ENCODE assay signal across 25 cellular contexts in the genomic region with DNA sequence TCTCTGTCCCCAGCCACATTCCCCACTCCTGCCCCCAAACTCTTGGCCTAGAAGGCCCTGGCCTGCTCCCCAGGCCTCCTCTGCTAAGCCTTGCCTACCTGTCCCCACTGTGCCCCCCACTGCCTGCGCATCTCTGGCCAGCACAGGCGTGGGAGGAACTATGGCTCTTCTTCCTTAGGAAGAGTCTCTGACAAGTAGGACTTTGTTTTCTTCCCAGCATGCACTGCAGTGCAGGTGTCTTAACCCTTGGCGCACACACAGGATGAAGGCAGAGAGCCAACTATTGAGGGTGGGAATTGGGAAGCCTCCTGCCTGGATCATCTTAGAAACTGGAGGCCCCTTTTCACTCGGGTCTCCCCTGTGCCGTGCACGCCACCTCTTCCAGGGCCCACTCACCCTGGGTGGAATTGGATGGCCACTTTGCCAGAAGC. TPM values are rescaled to one million over a fixed set of nuclear protein-coding genes. Genes with fewer than 3 reads are reported as not detected.
A peak's percentile ranks its signal among the peaks of the same experiment; 100 is the strongest.
DNase-seq lines count a peak whose midpoint lies in the region; ATAC-seq and TF ChIP-seq lines count a peak whose summit lies in the region.
"Had no signal": no experiment of that assay in that cellular context is flagged by ENCODE, and none has a peak within 500 bp of the region (broad histone marks: within the 10 kb centered on the region; RNA-seq: fewer than 3 reads in every experiment).

No MANE protein-coding gene starts in this region.

- H3K4me1 Mint-ChIP-seq in activated T-cell treated with anti-CD3 and anti-CD28 coated beads, Interleukin-2, amount 50 U/mL, for 72 hours (ENCODE audit: low read depth), result peaks cover 24% of the 10 kb centered on the region
- H3K4me1 Mint-ChIP-seq in activated T-cell treated with anti-CD3 and anti-CD28 coated beads, Interleukin-2, amount 50 U/mL, for 4 hours (ENCODE audit: low read depth), result peaks cover 25% of the 10 kb centered on the region
- H3K4me1 Mint-ChIP-seq in stimulated activated effector memory CD8-positive, alpha-beta T cell treated with anti-CD3 and anti-CD28 coated beads, Interleukin-12 subunit alpha, Interleukin-12 subunit beta, amount 100 ng/mL, for 72 hours, result peaks cover 34% of the 10 kb centered on the region
- peaks cover 9% of the 10 kb centered on the region for H3K4me1 Mint-ChIP-seq in T-helper 2 cell treated with Interferon-gamma antibody and Interleukin-4, amounts not matched to agents 5 μg/mL and 100 μg/mL, for 36 hours (ENCODE audit: low read depth)

- H3K27ac Mint-ChIP-seq in activated T-cell treated with anti-CD3 and anti-CD28 coated beads, Interleukin-2, amount 50 U/mL, for 72 hours, result peak overlapping the region; percentile 13
- peak overlapping the region; percentile 66 for H3K27ac Mint-ChIP-seq in stimulated activated effector memory CD8-positive, alpha-beta T cell treated with anti-CD3 and anti-CD28 coated beads, Interleukin-12 subunit alpha, Interleukin-12 subunit beta, amount 100 ng/mL, for 72 hours
- H3K27ac Mint-ChIP-seq in T-helper 2 cell treated with Interferon-gamma antibody and Interleukin-4, amounts not matched to agents 5 μg/mL and 100 μg/mL, for 36 hours, result no peak overlapping the region
- H3K27ac Mint-ChIP-seq: activated CD8-positive, alpha-beta memory T cell treated with anti-CD3 and anti-CD28 coated beads, Interleukin-2, amount 10 ng/mL, durations not matched to agents 7 days and 5 days; dendritic cell treated with granulocyte-macrophage colony-stimulating factor and Interleukin-4, amounts not matched to agents 40 ng/mL and 50 ng/mL, for 4 days had no signal

- no peak for DNase-seq in activated T-cell treated with anti-CD3 and anti-CD28 coated beads, Interleukin-2, amount 50 U/mL, for 72 hours
- DNase-seq in activated T-cell treated with anti-CD3 and anti-CD28 coated beads, Interleukin-2, amount 50 U/mL, for 4 hours, result no peak
- DNase-seq in Peyer's patch (peak in 2 of 3 donors; percentile 67 to 76), LoVo (ENCODE audit: low spot score) (no peak)
- no peak for DNase-seq in stimulated activated effector memory CD8-positive, alpha-beta T cell treated with anti-CD3 and anti-CD28 coated beads, Interleukin-12 subunit alpha, Interleukin-12 subunit beta, amount 100 ng/mL, for 72 hours (ENCODE audit: low spot score in 2 of 2)
- DNase-seq in T-helper 2 cell treated with Interferon-gamma antibody and Interleukin-4, amounts not matched to agents 5 μg/mL and 100 μg/mL, for 36 hours (ENCODE audit: low spot score), result no peak
- DNase-seq: activated CD4-positive, alpha-beta T cell treated with anti-CD3 and anti-CD28 coated beads for 1 hour; activated CD8-positive, alpha-beta memory T cell treated with anti-CD3 and anti-CD28 coated beads, Interleukin-2, amount 10 ng/mL, durations not matched to agents 7 days and 5 days; activated effector memory CD4-positive, alpha-beta T cell treated with anti-CD3 and anti-CD28 coated beads, Interleukin-2, amount 50 U/mL, for 16 hours; amygdala; heart right ventricle; IMR-90; MM.1S; NCI-H1436 treated with DMSO at 0.1 percent for 48 hours; NCI-H524 treated with DMSO at 0.1 percent for 48 hours; RPMI8226; stimulated activated CD4-positive, alpha-beta T cell treated with anti-CD3 and anti-CD28 coated beads, Interleukin-4, amount 100 ng/mL, for 24 hours had no signal

- H3K27me3 Mint-ChIP-seq in activated T-cell treated with anti-CD3 and anti-CD28 coated beads, Interleukin-2, amount 50 U/mL, for 72 hours (ENCODE audit: low read depth), result no peaks in the 10 kb centered on the region
- H3K27me3 Mint-ChIP-seq in activated T-cell treated with anti-CD3 and anti-CD28 coated beads, Interleukin-2, amount 50 U/mL, for 4 hours (ENCODE audit: low read depth), result no peaks in the 10 kb centered on the region
- H3K27me3 Mint-ChIP-seq in T-helper 2 cell treated with Interferon-gamma antibody and Interleukin-4, amounts not matched to agents 5 μg/mL and 100 μg/mL, for 36 hours (ENCODE audit: low read depth), result no peaks in the 10 kb centered on the region
- H3K27me3 Mint-ChIP-seq: activated CD8-positive, alpha-beta memory T cell treated with anti-CD3 and anti-CD28 coated beads, Interleukin-2, amount 10 ng/mL, durations not matched to agents 7 days and 5 days; dendritic cell treated with granulocyte-macrophage colony-stimulating factor and Interleukin-4, amounts not matched to agents 40 ng/mL and 50 ng/mL, for 4 days had no signal

- H3K9me3 ChIP-seq in Peyer's patch, result no peaks in the 10 kb centered on the region
- no peaks in the 10 kb centered on the region for H3K9me3 ChIP-seq in liver (ENCODE audit: control insufficient read depth in 4 of 4, low read length in 3 of 4)
- H3K9me3 ChIP-seq: A549, heart right ventricle had no signal

- WGBS in liver, result 60% methylated on average over 6 of the region's 6 CpGs

- no peaks in the 10 kb centered on the region for H3K9me3 Mint-ChIP-seq in activated T-cell treated with anti-CD3 and anti-CD28 coated beads, Interleukin-2, amount 50 U/mL, for 72 hours
- H3K9me3 Mint-ChIP-seq in activated T-cell treated with anti-CD3 and anti-CD28 coated beads, Interleukin-2, amount 50 U/mL, for 4 hours, result no peaks in the 10 kb centered on the region
- no peaks in the 10 kb centered on the region for H3K9me3 Mint-ChIP-seq in stimulated activated effector memory CD8-positive, alpha-beta T cell treated with anti-CD3 and anti-CD28 coated beads, Interleukin-12 subunit alpha, Interleukin-12 subunit beta, amount 100 ng/mL, for 72 hours
- H3K9me3 Mint-ChIP-seq in T-helper 2 cell treated with Interferon-gamma antibody and Interleukin-4, amounts not matched to agents 5 μg/mL and 100 μg/mL, for 36 hours, result no peaks in the 10 kb centered on the region
- H3K9me3 Mint-ChIP-seq: dendritic cell treated with granulocyte-macrophage colony-stimulating factor and Interleukin-4, amounts not matched to agents 40 ng/mL and 50 ng/mL, for 4 days had no signal

- peak overlapping the region in 3 of 4 donors; percentile 70 to 87 (median 81) for H3K27ac ChIP-seq in Peyer's patch
- peak overlapping the region; percentile 20 to 76 for H3K27ac ChIP-seq in liver (ENCODE audit: low read depth in 1 of 2, low read length in 2 of 2)
- H3K27ac ChIP-seq: A549, heart right ventricle, HL-60 had no signal

- H3K36me3 Mint-ChIP-seq in activated T-cell treated with anti-CD3 and anti-CD28 coated beads, Interleukin-2, amount 50 U/mL, for 72 hours (ENCODE audit: insufficient read depth in 2 of 2), result peaks cover 2 to 5% of the 10 kb centered on the region in 2 donors
- peaks cover 16% of the 10 kb centered on the region for H3K36me3 Mint-ChIP-seq in activated T-cell treated with anti-CD3 and anti-CD28 coated beads, Interleukin-2, amount 50 U/mL, for 4 hours (ENCODE audit: insufficient read depth)
- peaks cover 67% of the 10 kb centered on the region for H3K36me3 Mint-ChIP-seq in stimulated activated effector memory CD8-positive, alpha-beta T cell treated with anti-CD3 and anti-CD28 coated beads, Interleukin-12 subunit alpha, Interleukin-12 subunit beta, amount 100 ng/mL, for 72 hours
- peaks cover 21% of the 10 kb centered on the region for H3K36me3 Mint-ChIP-seq in T-helper 2 cell treated with Interferon-gamma antibody and Interleukin-4, amounts not matched to agents 5 μg/mL and 100 μg/mL, for 36 hours (ENCODE audit: low read depth)

- no peak overlapping the region for H3K4me3 Mint-ChIP-seq in activated T-cell treated with anti-CD3 and anti-CD28 coated beads, Interleukin-2, amount 50 U/mL, for 72 hours
- no peak overlapping the region for H3K4me3 Mint-ChIP-seq in activated T-cell treated with anti-CD3 and anti-CD28 coated beads, Interleukin-2, amount 50 U/mL, for 4 hours
- H3K4me3 Mint-ChIP-seq in stimulated activated effector memory CD8-positive, alpha-beta T cell treated with anti-CD3 and anti-CD28 coated beads, Interleukin-12 subunit alpha, Interleukin-12 subunit beta, amount 100 ng/mL, for 72 hours, result no peak overlapping the region
- H3K4me3 Mint-ChIP-seq in T-helper 2 cell treated with Interferon-gamma antibody and Interleukin-4, amounts not matched to agents 5 μg/mL and 100 μg/mL, for 36 hours, result no peak overlapping the region
- H3K4me3 Mint-ChIP-seq: activated CD8-positive, alpha-beta memory T cell treated with anti-CD3 and anti-CD28 coated beads, Interleukin-2, amount 10 ng/mL, durations not matched to agents 7 days and 5 days; dendritic cell treated with granulocyte-macrophage colony-stimulating factor and Interleukin-4, amounts not matched to agents 40 ng/mL and 50 ng/mL, for 4 days had no signal

- H3K4me1 ChIP-seq in Peyer's patch, result peaks cover 6 to 35% (median 16%) of the 10 kb centered on the region in 4 donors
- H3K4me1 ChIP-seq in liver (ENCODE audit: control insufficient read depth in 4 of 4, insufficient read depth in 4 of 4, low read length in 3 of 4), result peaks cover 22 to 62% (median 52%) of the 10 kb centered on the region in 4 donors

- H3K9ac ChIP-seq in liver (ENCODE audit: low read depth in 1 of 2, low read length in 2 of 2), result no peak overlapping the region

- H3K4me3 ChIP-seq in Peyer's patch, result peak overlapping the region in 2 of 4 donors; percentile 41 to 49
- H3K4me3 ChIP-seq in liver (ENCODE audit: low read depth in 1 of 3, low read length in 3 of 3), result no peak overlapping the region
- H3K4me3 ChIP-seq: A549, heart right ventricle, lung had no signal

- H3K36me3 ChIP-seq in Peyer's patch (peaks cover 0 to 47% (median 0%) of the 10 kb centered on the region in 3 donors), liver (ENCODE audit: control insufficient read depth in 4 of 4, insufficient read depth in 3 of 4, low read depth in 1 of 4, low read length in 3 of 4) (peaks cover 0 to 4% (median 2%) of the 10 kb centered on the region in 4 donors)

- no peak for TF ChIP-seq RAD21 in liver (IDR thresholded peaks at IDR 0.05)

- TF ChIP-seq POLR2A in Peyer's patch (IDR thresholded peaks at IDR 0.05), result peak; percentile 38 to 54

- H3K27me3 ChIP-seq in Peyer's patch (no peaks in the 10 kb centered on the region), liver (ENCODE audit: control insufficient read depth in 4 of 4, insufficient read depth in 4 of 4, low read length in 3 of 4) (no peaks in the 10 kb centered on the region)
- H3K27me3 ChIP-seq: heart right ventricle had no signal

- no peak for ATAC-seq in activated T-cell treated with anti-CD3 and anti-CD28 coated beads, Interleukin-2, amount 50 U/mL, for 72 hours (replicated peaks in 1 of 2)
- no peak for ATAC-seq in activated T-cell treated with anti-CD3 and anti-CD28 coated beads, Interleukin-2, amount 50 U/mL, for 4 hours
- no peak for ATAC-seq in stimulated activated effector memory CD8-positive, alpha-beta T cell treated with anti-CD3 and anti-CD28 coated beads, Interleukin-12 subunit alpha, Interleukin-12 subunit beta, amount 100 ng/mL, for 72 hours
- no peak for ATAC-seq in HG02798 (IDR thresholded peaks at IDR 0.05; ENCODE audit: poor library complexity, unreplicated experiment)
- ATAC-seq: A549; activated CD8-positive, alpha-beta memory T cell treated with anti-CD3 and anti-CD28 coated beads, Interleukin-2, amount 10 ng/mL, durations not matched to agents 7 days and 5 days; heart right ventricle had no signal

- TF ChIP-seq CTCF in Peyer's patch (IDR thresholded peaks at IDR 0.05) (peak in 1 of 6 experiments; percentile 6), liver (IDR thresholded peaks at IDR 0.05; ENCODE audit: low read depth, low read length, missing input control) (no peak)

RNA-seq across cellular contexts. Expression of a gene that starts 3.6 kb away (rescaled TPM):
- total RNA-seq in activated T-cell treated with anti-CD3 and anti-CD28 coated beads, Interleukin-2, amount 50 U/mL, for 72 hours, result 10 to 100 TPM; 28.2 to 33.8 TPM
- total RNA-seq in activated T-cell treated with anti-CD3 and anti-CD28 coated beads, Interleukin-2, amount 50 U/mL, for 4 hours, result 10 to 100 TPM; 32.0 to 35.3 (median 35.0) TPM
- 100 to 1,000 TPM in 1 of 4 donors, 10 to 100 TPM in 3; 56.0 to 173 (median 83.8) TPM for total RNA-seq in Peyer's patch
- 10 to 100 TPM; 20.9 to 25.3 TPM for total RNA-seq in liver
- polyA plus RNA-seq in liver, result 10 to 100 TPM in 1 of 2 donors, 1 to 10 TPM in 1; 7.5 to 10.4 TPM

RNA-seq across cellular contexts. Expression of a gene that starts 7.4 kb away (rescaled TPM):
- total RNA-seq in activated T-cell treated with anti-CD3 and anti-CD28 coated beads, Interleukin-2, amount 50 U/mL, for 72 hours, result under 1 TPM in 1 of 2 donors, not detected in 1; 0.30 TPM
- under 1 TPM; 0.16 to 0.60 (median 0.38) TPM for total RNA-seq in activated T-cell treated with anti-CD3 and anti-CD28 coated beads, Interleukin-2, amount 50 U/mL, for 4 hours
- total RNA-seq in Peyer's patch, result 10 to 100 TPM in 1 of 4 donors, 1 to 10 TPM in 1, not detected in 2; 9.4 to 11.4 TPM
- under 1 TPM; 0.17 to 0.23 TPM for total RNA-seq in liver
- 1 to 10 TPM in 1 of 2 donors, under 1 TPM in 1; 0.06 to 1.6 TPM for polyA plus RNA-seq in liver
- total RNA-seq: activated CD8-positive, alpha-beta memory T cell treated with anti-CD3 and anti-CD28 coated beads, Interleukin-2, amount 10 ng/mL, durations not matched to agents 7 days and 5 days; heart right ventricle; IMR-90; skeletal muscle tissue had no signal
- polyA plus RNA-seq: A549, BJ, IMR-90 had no signal

RNA-seq across cellular contexts. Expression of a gene that starts 10.1 kb away (rescaled TPM):
- 10 to 100 TPM; 94.2 to 94.8 TPM for total RNA-seq in activated T-cell treated with anti-CD3 and anti-CD28 coated beads, Interleukin-2, amount 50 U/mL, for 72 hours
- total RNA-seq in activated T-cell treated with anti-CD3 and anti-CD28 coated beads, Interleukin-2, amount 50 U/mL, for 4 hours, result 100 to 1,000 TPM; 184 to 198 (median 188) TPM
- 100 to 1,000 TPM in 2 of 4 donors, 10 to 100 TPM in 2; 27.2 to 116 (median 101) TPM for total RNA-seq in Peyer's patch
- total RNA-seq in liver, result 10 to 100 TPM; 17.6 to 27.3 TPM
- 100 to 1,000 TPM in 1 of 2 donors, 10 to 100 TPM in 1; 93.8 to 132 TPM for polyA plus RNA-seq in liver

RNA-seq across cellular contexts. Expression of a gene that starts 14.0 kb away (rescaled TPM):
- total RNA-seq in activated T-cell treated with anti-CD3 and anti-CD28 coated beads, Interleukin-2, amount 50 U/mL, for 72 hours, result 10 to 100 TPM; 53.0 to 53.8 TPM
- 10 to 100 TPM; 47.1 to 55.3 (median 54.3) TPM for total RNA-seq in activated T-cell treated with anti-CD3 and anti-CD28 coated beads, Interleukin-2, amount 50 U/mL, for 4 hours
- total RNA-seq in Peyer's patch (100 to 1,000 TPM in 1 of 4 donors, 10 to 100 TPM in 3; 38.8 to 128 (median 85.1) TPM), liver (10 to 100 TPM; 20.5 to 28.1 TPM)
- 10 to 100 TPM; 12.1 to 16.0 TPM for polyA plus RNA-seq in liver

RNA-seq across cellular contexts. Expression of a gene that starts 48.9 kb away (rescaled TPM):
- total RNA-seq in activated T-cell treated with anti-CD3 and anti-CD28 coated beads, Interleukin-2, amount 50 U/mL, for 72 hours, result 10 to 100 TPM; 13.6 to 20.4 TPM
- 10 to 100 TPM; 25.0 to 27.2 (median 26.3) TPM for total RNA-seq in activated T-cell treated with anti-CD3 and anti-CD28 coated beads, Interleukin-2, amount 50 U/mL, for 4 hours
- total RNA-seq in Peyer's patch (10 to 100 TPM in 3 of 4 donors, 1 to 10 TPM in 1; 5.6 to 16.2 (median 13.6) TPM), liver (10 to 100 TPM; 14.6 to 22.3 TPM)
- 1 to 10 TPM; 8.4 TPM for polyA plus RNA-seq in liver

Comparison
In these comparisons a context has a peak if more than half of its experiments do, and no peak if none do; other contexts are left out.
1. DNase-seq: peak in Peyer's patch (2 of 3); none in activated T-cell treated with anti-CD3 and anti-CD28 coated beads, Interleukin-2, amount 50 U/mL, for 72 hours (0 of 2), activated T-cell treated with anti-CD3 and anti-CD28 coated beads, Interleukin-2, amount 50 U/mL, for 4 hours (single experiment), stimulated activated effector memory CD8-positive, alpha-beta T cell treated with anti-CD3 and anti-CD28 coated beads, Interleukin-12 subunit alpha, Interleukin-12 subunit beta, amount 100 ng/mL, for 72 hours (0 of 2), T-helper 2 cell treated with Interferon-gamma antibody and Interleukin-4, amounts not matched to agents 5 μg/mL and 100 μg/mL, for 36 hours (single experiment) and LoVo (single experiment).